ENCODE assay signal across 25 cellular contexts in genomic region chr7:36545291-36545690, GRCh38.
"Had no signal": no experiment of that assay in that cellular context is flagged by ENCODE, and none has a peak within 500 bp of the region (broad histone marks: within the 10 kb centered on the region; RNA-seq: fewer than 3 reads in every experiment).

No MANE protein-coding gene starts in this region.

- H3K4me3 ChIP-seq: breast epithelium, colonic mucosa, left ventricle myocardium inferior, right atrium auricular region, testis, transverse colon had no signal

- H3K4me1 ChIP-seq: breast epithelium, colonic mucosa, left ventricle myocardium inferior, right atrium auricular region, testis, transverse colon had no signal

- FAIRE-seq: frontal cortex, TTC549, urothelium cell line had no signal

- H3K36me3 ChIP-seq: breast epithelium, colonic mucosa, left ventricle myocardium inferior, right atrium auricular region, transverse colon had no signal

- H3K27ac ChIP-seq: breast epithelium, colonic mucosa, left ventricle myocardium inferior, right atrium auricular region, testis, transverse colon, VCaP had no signal

- DNase-seq: activated CD4-positive, alpha-beta T cell treated with anti-CD3 and anti-CD28 coated beads for 4 hours; activated CD4-positive, alpha-beta T cell treated with anti-CD3 and anti-CD28 coated beads, Interleukin-2, amount 50 U/mL, for 4 hours; activated naive CD4-positive, alpha-beta T cell; activated T-cell treated with anti-CD3 and anti-CD28 coated beads for 4 hours; activated T-cell treated with anti-CD3 and anti-CD28 coated beads, Interleukin-2, amount 50 U/mL, for 72 hours; central memory CD4-positive, alpha-beta T cell; colonic mucosa; effector memory CD4-positive, alpha-beta T cell; islet precursor cell; left ventricle myocardium inferior; naive B cell; occipital lobe; stimulated activated CD4-positive, alpha-beta T cell treated with anti-CD3 and anti-CD28 coated beads, Interleukin-15, amount 100 ng/mL, for 24 hours; stimulated activated CD4-positive, alpha-beta T cell treated with anti-CD3 and anti-CD28 coated beads, Interleukin-2, amount 100 ng/mL, for 24 hours; stimulated activated naive CD4-positive, alpha-beta T cell; T-helper 9 cell; testis; transverse colon had no signal

- H3K27me3 ChIP-seq: breast epithelium, colonic mucosa, right atrium auricular region, testis, transverse colon had no signal

- ATAC-seq: activated naive CD4-positive, alpha-beta T cell treated with anti-CD3 and anti-CD28 coated beads, Interleukin-2, amount 50 U/mL, for 72 hours; activated T-cell treated with anti-CD3 and anti-CD28 coated beads, Interleukin-2, amount 50 U/mL, for 72 hours had no signal
